ENCODE assay signal across 9 cellular contexts in the genomic region with DNA sequence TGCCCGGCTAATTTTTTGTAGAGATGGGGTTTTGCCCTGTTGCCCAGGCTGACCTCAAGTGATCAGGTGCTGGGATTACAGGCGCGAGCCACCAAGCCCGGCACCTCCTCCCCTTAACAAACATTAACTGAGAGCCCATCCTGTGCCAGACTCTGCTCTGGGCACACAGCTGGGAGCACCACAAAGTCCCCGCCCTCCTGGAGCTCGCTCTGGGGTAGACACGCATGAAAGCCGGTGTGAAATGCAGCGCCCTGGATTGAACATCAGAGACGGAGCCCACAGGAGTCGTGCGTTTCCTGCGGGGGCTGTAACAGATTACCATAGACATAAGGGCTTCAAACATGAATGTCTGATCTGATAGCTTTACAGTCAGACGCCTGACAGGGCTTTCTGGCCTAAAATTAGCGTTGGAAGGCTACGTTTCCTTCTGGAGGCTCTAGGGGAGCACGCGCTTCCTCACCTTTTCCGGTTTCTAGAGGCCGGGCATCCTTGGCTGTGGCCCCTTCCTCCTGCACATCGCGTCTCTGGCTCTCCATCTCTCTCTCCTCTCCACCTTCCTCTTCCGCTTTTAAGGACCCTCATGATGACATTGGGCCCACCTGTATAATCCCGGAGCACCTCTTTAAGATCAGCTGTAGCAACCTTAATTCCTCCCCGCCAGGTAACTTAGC. TPM values are rescaled to one million over a fixed set of nuclear protein-coding genes. Genes with fewer than 3 reads are reported as not detected.
A peak's percentile ranks its signal among the peaks of the same experiment; 100 is the strongest.
DNase-seq lines count a peak whose midpoint lies in the region; ATAC-seq, FAIRE-seq and TF ChIP-seq lines count a peak whose summit lies in the region.
"Had no signal": no experiment of that assay in that cellular context is flagged by ENCODE, and none has a peak within 500 bp of the region (broad histone marks: within the 10 kb centered on the region; RNA-seq: fewer than 3 reads in every experiment).

No MANE protein-coding gene starts in this region.

- no peak for TF ChIP-seq CTCF in astrocyte (IDR thresholded peaks at IDR 0.05; ENCODE audit: insufficient read depth, low read depth, low read length)
- TF ChIP-seq CTCF in mesothelial cell of epicardium (IDR thresholded peaks at IDR 0.05; ENCODE audit: unreplicated experiment) = no peak
- no peak for TF ChIP-seq CTCF in upper lobe of left lung (IDR thresholded peaks at IDR 0.05)
- no peak for TF ChIP-seq CTCF in GM13977 (IDR thresholded peaks at IDR 0.05; ENCODE audit: extremely low read depth, insufficient read depth, missing control alignments)

- H4K20me1 ChIP-seq in astrocyte (ENCODE audit: insufficient read depth, low read length) = no peaks in the 10 kb centered on the region

- H3K27ac ChIP-seq in astrocyte (ENCODE audit: low read depth, low read length) = no peak overlapping the region
- H3K27ac ChIP-seq in upper lobe of left lung = peak overlapping the region; percentile 78 to 85 (median 82)
- H3K27ac ChIP-seq: C4-2B had no signal

- H3K27me3 ChIP-seq in astrocyte (ENCODE audit: insufficient read depth, low read length) = no peaks in the 10 kb centered on the region
- H3K27me3 ChIP-seq in upper lobe of left lung = no peaks in the 10 kb centered on the region

- peak; percentile 26 for DNase-seq in activated naive CD4-positive, alpha-beta T cell treated with anti-CD3 and anti-CD28 coated beads for 36 hours
- DNase-seq in activated naive CD4-positive, alpha-beta T cell treated with anti-CD3 and anti-CD28 coated beads, Interleukin-2, amount 50 U/mL, for 72 hours (ENCODE audit: low spot score in 2 of 2) = no peak
- DNase-seq in astrocyte (ENCODE audit: low read depth) (no peak), mesothelial cell of epicardium (ENCODE audit: low spot score in 2 of 2, unreplicated experiment in 2 of 2) (no peak), upper lobe of left lung (no peak), NCI-H1105 (lab: John Stamatoyannopoulos, UW) (no peak), GM13977 (ENCODE audit: low spot score) (no peak), SKM-1 treated with dmso at 0.1 percent for 144 hours (lab: John Stamatoyannopoulos, UW; ENCODE audit: unreplicated experiment) (no peak)

- FAIRE-seq in astrocyte (lab: Jason Lieb, UNC) = no peak

- H2AFZ ChIP-seq in astrocyte (ENCODE audit: low read depth, low read length) = peak overlapping the region; percentile 76

- in situ Hi-C loops in GM13977 (cut with MboI; ENCODE audit: low pct_unique_long_range_greater_than_20kb, low sequenced_read_pairs, unreplicated experiment) = no loop called here

- H3K79me2 ChIP-seq in astrocyte (ENCODE audit: insufficient read depth, low read length) = no peaks in the 10 kb centered on the region

- H3K36me3 Mint-ChIP-seq in activated naive CD4-positive, alpha-beta T cell treated with anti-CD3 and anti-CD28 coated beads for 36 hours (ENCODE audit: low read depth) = no peaks in the 10 kb centered on the region
- no peaks in the 10 kb centered on the region for H3K36me3 Mint-ChIP-seq in activated naive CD4-positive, alpha-beta T cell treated with anti-CD3 and anti-CD28 coated beads, Interleukin-2, amount 50 U/mL, for 72 hours
- H3K36me3 Mint-ChIP-seq in astrocyte (ENCODE audit: low read depth, unreplicated experiment) = no peaks in the 10 kb centered on the region
- no peaks in the 10 kb centered on the region for H3K36me3 Mint-ChIP-seq in mesothelial cell of epicardium

- CTCF ChIA-PET in activated naive CD4-positive, alpha-beta T cell treated with anti-CD3 and anti-CD28 coated beads for 36 hours (lab: Charles Lee) = interaction anchor here (0.7 to 0.8 kb wide), 2 partner anchors 178 to 197 kb away, joined by 3 to 5 read pairs; a partner anchor contains a TSS

- peaks cover 2% of the 10 kb centered on the region for H3K27me3 Mint-ChIP-seq in activated naive CD4-positive, alpha-beta T cell treated with anti-CD3 and anti-CD28 coated beads for 36 hours (ENCODE audit: low read depth)
- H3K27me3 Mint-ChIP-seq in astrocyte (ENCODE audit: low read depth, unreplicated experiment) (peaks cover 7% of the 10 kb centered on the region), mesothelial cell of epicardium (ENCODE audit: low read depth) (no peaks in the 10 kb centered on the region)

- TF ChIP-seq EP300 in upper lobe of left lung (IDR thresholded peaks at IDR 0.05) = no peak

- peaks cover 27% of the 10 kb centered on the region for H3K4me1 Mint-ChIP-seq in activated naive CD4-positive, alpha-beta T cell treated with anti-CD3 and anti-CD28 coated beads for 36 hours (ENCODE audit: low read depth)
- H3K4me1 Mint-ChIP-seq in astrocyte (ENCODE audit: low read depth, unreplicated experiment) = peaks cover 5% of the 10 kb centered on the region
- peaks cover 16% of the 10 kb centered on the region for H3K4me1 Mint-ChIP-seq in mesothelial cell of epicardium

- H3K9me3 ChIP-seq in astrocyte (ENCODE audit: insufficient read depth, low read depth, low read length) (no peaks in the 10 kb centered on the region), upper lobe of left lung (no peaks in the 10 kb centered on the region)

- ATAC-seq in activated naive CD4-positive, alpha-beta T cell treated with anti-CD3 and anti-CD28 coated beads, Interleukin-2, amount 50 U/mL, for 72 hours = no peak
- ATAC-seq in upper lobe of left lung (ENCODE audit: low FRiP score in 2 of 2) = no peak

- no peaks in the 10 kb centered on the region for H3K36me3 ChIP-seq in astrocyte (ENCODE audit: insufficient read depth, low read length)
- no peaks in the 10 kb centered on the region for H3K36me3 ChIP-seq in upper lobe of left lung

- H3K9ac ChIP-seq in astrocyte (ENCODE audit: low read length) = no peak overlapping the region

- intact Hi-C loops in activated naive CD4-positive, alpha-beta T cell treated with anti-CD3 and anti-CD28 coated beads for 36 hours (cut with micrococcal nuclease) = no loop called here

- no peak overlapping the region for H3K27ac Mint-ChIP-seq in activated naive CD4-positive, alpha-beta T cell treated with anti-CD3 and anti-CD28 coated beads for 36 hours
- peak overlapping the region in 1 of 2 donors; percentile 78 for H3K27ac Mint-ChIP-seq in activated naive CD4-positive, alpha-beta T cell treated with anti-CD3 and anti-CD28 coated beads, Interleukin-2, amount 50 U/mL, for 72 hours
- H3K27ac Mint-ChIP-seq in astrocyte (ENCODE audit: unreplicated experiment) (peak overlapping the region; percentile 69), mesothelial cell of epicardium (peak overlapping the region; percentile 93)

- TF ChIP-seq POLR2A in upper lobe of left lung (IDR thresholded peaks at IDR 0.05) = no peak

- H3K4me3 Mint-ChIP-seq in activated naive CD4-positive, alpha-beta T cell treated with anti-CD3 and anti-CD28 coated beads for 36 hours = peak overlapping the region; percentile 5
- H3K4me3 Mint-ChIP-seq in astrocyte (ENCODE audit: unreplicated experiment) = no peak overlapping the region
- peak overlapping the region; percentile 25 for H3K4me3 Mint-ChIP-seq in mesothelial cell of epicardium

- WGBS in upper lobe of left lung, 2 donors = 50% methylated on average over 13 to 25 of the region's 25 CpGs

- H3K9me3 Mint-ChIP-seq in activated naive CD4-positive, alpha-beta T cell treated with anti-CD3 and anti-CD28 coated beads for 36 hours = no peaks in the 10 kb centered on the region
- H3K9me3 Mint-ChIP-seq in activated naive CD4-positive, alpha-beta T cell treated with anti-CD3 and anti-CD28 coated beads, Interleukin-2, amount 50 U/mL, for 72 hours = no peaks in the 10 kb centered on the region
- H3K9me3 Mint-ChIP-seq in astrocyte (ENCODE audit: unreplicated experiment) (no peaks in the 10 kb centered on the region), mesothelial cell of epicardium (no peaks in the 10 kb centered on the region)

- H3K4me1 ChIP-seq in astrocyte (ENCODE audit: insufficient read depth, low read length) = peaks cover 16% of the 10 kb centered on the region
- H3K4me1 ChIP-seq in upper lobe of left lung = peaks cover 15 to 25% (median 21%) of the 10 kb centered on the region in 4 donors

- H3K4me2 ChIP-seq in astrocyte (ENCODE audit: low read length) = peak overlapping the region; percentile 67

- H3K4me3 ChIP-seq in astrocyte (ENCODE audit: insufficient read depth, low read depth, low read length) (no peak overlapping the region), upper lobe of left lung (peak overlapping the region in 3 of 4 donors; percentile 5 to 32 (median 31))

RNA-seq across cellular contexts. Expression of a gene that starts 14.4 kb away (rescaled TPM):
- total RNA-seq in activated naive CD4-positive, alpha-beta T cell treated with anti-CD3 and anti-CD28 coated beads for 36 hours = 1 to 10 TPM; 2.7 to 4.3 TPM
- total RNA-seq in activated naive CD4-positive, alpha-beta T cell treated with anti-CD3 and anti-CD28 coated beads, Interleukin-2, amount 50 U/mL, for 72 hours = 1 to 10 TPM; 7.0 to 8.3 TPM
- total RNA-seq in astrocyte = 5.9 and 8.5 TPM in 2 replicates
- total RNA-seq in mesothelial cell of epicardium = 28.5 to 32.1 TPM (median 29.7 TPM) in 3 replicates
- total RNA-seq in upper lobe of left lung = 100 to 1,000 TPM in 5 of 6 donors, 10 to 100 TPM in 1; 92.8 to 272 (median 167) TPM
